Comparison of ENCODE assay signal across 25 cellular contexts in genomic region chr4:183343730-183344129, GRCh38. TPM values are rescaled to one million over a fixed set of nuclear protein-coding genes. Genes with fewer than 3 reads are reported as not detected.
"Had no signal": no experiment of that assay in that cellular context is flagged by ENCODE, and none has a peak within 500 bp of the region (broad histone marks: within the 10 kb centered on the region; RNA-seq: fewer than 3 reads in every experiment).

No MANE protein-coding gene starts in this region.

- H3K4me3 ChIP-seq: ascending aorta, body of pancreas had no signal

- H3K36me3 ChIP-seq: ascending aorta had no signal

- H3K4me3 Mint-ChIP-seq: activated CD4-positive, alpha-beta memory T cell treated with anti-CD3 and anti-CD28 coated beads for 36 hours; activated naive CD8-positive, alpha-beta T cell treated with anti-CD3 and anti-CD28 coated beads, Interleukin-2, amount 50 U/mL, for 24 hours; activated T-cell treated with anti-CD3 and anti-CD28 coated beads, Interleukin-2, amount 50 U/mL, for 4 hours; central memory CD8-positive, alpha-beta T cell; T-helper 1 cell treated with Interleukin-12 subunit alpha and Interleukin-12 subunit beta and Interleukin-4 antibody, amounts not matched to agents 30 μg/mL and 1 μg/mL, for 36 hours had no signal

- ATAC-seq: activated CD4-positive, CD25-positive, alpha-beta regulatory T cell treated with anti-CD3 and anti-CD28 coated beads, Interleukin-2, amount 50 U/mL, for 24 hours; body of pancreas; PC-3 had no signal

- H3K4me1 Mint-ChIP-seq: central memory CD8-positive, alpha-beta T cell had no signal

- H3K27ac Mint-ChIP-seq: activated CD4-positive, alpha-beta memory T cell treated with anti-CD3 and anti-CD28 coated beads for 36 hours; activated naive CD4-positive, alpha-beta T cell treated with anti-CD3 and anti-CD28 coated beads, Interleukin-2, amount 50 U/mL, for 72 hours; activated naive CD8-positive, alpha-beta T cell treated with anti-CD3 and anti-CD28 coated beads, Interleukin-2, amount 50 U/mL, for 24 hours; T-helper 1 cell treated with Interleukin-12 subunit alpha and Interleukin-12 subunit beta and Interleukin-4 antibody, amounts not matched to agents 30 μg/mL and 1 μg/mL, for 36 hours had no signal

- H3K27me3 ChIP-seq: ascending aorta, body of pancreas had no signal

- H3K9me3 ChIP-seq: ascending aorta, body of pancreas had no signal

- H3K36me3 Mint-ChIP-seq: activated CD4-positive, alpha-beta memory T cell treated with anti-CD3 and anti-CD28 coated beads for 36 hours; activated naive CD4-positive, alpha-beta T cell treated with anti-CD3 and anti-CD28 coated beads, Interleukin-2, amount 50 U/mL, for 72 hours had no signal

- DNase-seq: activated CD4-positive, alpha-beta memory T cell treated with anti-CD3 and anti-CD28 coated beads for 36 hours; activated CD4-positive, alpha-beta T cell treated with anti-CD3 and anti-CD28 coated beads for 4 hours; activated CD8-positive, alpha-beta memory T cell treated with anti-CD3 and anti-CD28 coated beads for 24 hours; activated effector memory CD4-positive, alpha-beta T cell treated with anti-CD3 and anti-CD28 coated beads, Interleukin-2, amount 50 U/mL, for 16 hours; activated naive CD4-positive, alpha-beta T cell treated with Interleukin-2 at 50 U/mL for 16 hours; activated naive CD8-positive, alpha-beta T cell treated with anti-CD3 and anti-CD28 coated beads, Interleukin-2, amount 50 U/mL, for 24 hours; activated T-cell treated with anti-CD3 and anti-CD28 coated beads, Interleukin-2, amount 50 U/mL, for 4 hours; amniotic stem cell; body of pancreas; MM.1S; NCI-H1105; NCI-H1436; NCI-H1694 treated with DMSO at 0.1 percent for 48 hours; NCI-H2029 treated with DMSO at 0.1 percent for 48 hours; NCI-H345; NCI-H510A treated with DMSO at 0.1 percent for 48 hours; PC-3; SHP77 treated with DMSO at 0.1 percent for 48 hours had no signal

- H3K9me3 Mint-ChIP-seq: activated CD4-positive, alpha-beta memory T cell treated with anti-CD3 and anti-CD28 coated beads for 36 hours; activated naive CD4-positive, alpha-beta T cell treated with anti-CD3 and anti-CD28 coated beads, Interleukin-2, amount 50 U/mL, for 72 hours; activated naive CD8-positive, alpha-beta T cell treated with anti-CD3 and anti-CD28 coated beads, Interleukin-2, amount 50 U/mL, for 24 hours; activated T-cell treated with anti-CD3 and anti-CD28 coated beads, Interleukin-2, amount 50 U/mL, for 4 hours; central memory CD8-positive, alpha-beta T cell; T-helper 1 cell treated with Interleukin-12 subunit alpha and Interleukin-12 subunit beta and Interleukin-4 antibody, amounts not matched to agents 30 μg/mL and 1 μg/mL, for 36 hours had no signal

- H3K27ac ChIP-seq: ascending aorta, body of pancreas had no signal

- H3K4me1 ChIP-seq: ascending aorta had no signal

RNA-seq across cellular contexts. Expression of gene CLDN24, which starts 21.5 kb away (rescaled TPM):
- total RNA-seq: activated CD4-positive, alpha-beta memory T cell treated with anti-CD3 and anti-CD28 coated beads for 36 hours; activated naive CD4-positive, alpha-beta T cell treated with anti-CD3 and anti-CD28 coated beads, Interleukin-2, amount 50 U/mL, for 72 hours; activated T-cell treated with anti-CD3 and anti-CD28 coated beads, Interleukin-2, amount 50 U/mL, for 4 hours; ascending aorta; body of pancreas; bronchial epithelial cell; PC-3; SK-MEL-5 had no signal

RNA-seq across cellular contexts. Expression of gene CLDN22, which starts 23.7 kb away (rescaled TPM):
- total RNA-seq: activated CD4-positive, alpha-beta memory T cell treated with anti-CD3 and anti-CD28 coated beads for 36 hours; activated naive CD4-positive, alpha-beta T cell treated with anti-CD3 and anti-CD28 coated beads, Interleukin-2, amount 50 U/mL, for 72 hours; activated T-cell treated with anti-CD3 and anti-CD28 coated beads, Interleukin-2, amount 50 U/mL, for 4 hours; ascending aorta; body of pancreas; bronchial epithelial cell; PC-3; SK-MEL-5 had no signal
